Comparison of ENCODE assay signal across 27 cellular contexts in the genomic region with DNA sequence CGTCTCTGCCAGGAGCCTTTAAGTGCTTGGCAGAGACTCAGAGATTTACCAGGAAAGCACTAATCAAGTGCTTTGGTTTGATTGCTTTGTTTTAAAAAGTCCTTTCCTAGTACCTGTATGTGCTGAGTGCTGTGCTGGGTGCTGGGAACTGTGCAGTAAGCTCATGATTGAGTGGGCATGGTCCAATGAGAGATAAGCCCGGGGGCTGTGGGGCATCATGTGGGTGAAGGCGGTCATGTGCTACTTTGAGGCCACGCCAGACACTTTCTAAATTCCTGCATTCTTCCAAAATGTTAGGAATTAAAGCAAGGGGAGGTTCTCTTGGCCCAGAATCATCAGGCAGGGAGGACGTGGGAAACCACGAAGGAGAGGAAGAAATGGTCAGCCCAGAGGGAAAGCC.
DNase-seq lines count a peak whose midpoint lies in the region; ATAC-seq and TF ChIP-seq lines count a peak whose summit lies in the region.
"Had no signal": no experiment of that assay in that cellular context is flagged by ENCODE, and none has a peak within 500 bp of the region (broad histone marks: within the 10 kb centered on the region; RNA-seq: fewer than 3 reads in every experiment).

No MANE protein-coding gene starts in this region.

- no peak overlapping the region for H4K91ac ChIP-seq in mesenchymal stem cell (ENCODE audit: low read length)

- no peak overlapping the region for H3K4me2 ChIP-seq in mesenchymal stem cell (ENCODE audit: low read length, poor library complexity, severe bottlenecking)

- H3K4me1 ChIP-seq in mesenchymal stem cell (ENCODE audit: control insufficient read depth, insufficient read depth, low read depth, low read length): peaks cover 17% of the 10 kb centered on the region
- H3K4me1 ChIP-seq: parathyroid adenoma had no signal

- TF ChIP-seq CTCF in brain (conservative IDR thresholded peaks at IDR 0.05) (no peak), WERI-Rb-1 (IDR thresholded peaks at IDR 0.05; ENCODE audit: low read depth, low read length) (no peak), chondrocyte (IDR thresholded peaks at IDR 0.05) (no peak)

- H3K9me3 ChIP-seq in mesenchymal stem cell (ENCODE audit: control insufficient read depth, low read length): no peaks in the 10 kb centered on the region
- H3K9me3 ChIP-seq in WERI-Rb-1 (ENCODE audit: severe bottlenecking): no peaks in the 10 kb centered on the region

- 95% methylated on average over 5 of the region's 6 CpGs for WGBS in mesenchymal stem cell

- no peak overlapping the region for H2BK12ac ChIP-seq in mesenchymal stem cell (ENCODE audit: low read length in 2 of 2)

- H3K36me3 ChIP-seq in mesenchymal stem cell (ENCODE audit: control insufficient read depth in 1 of 2, insufficient read depth in 2 of 2, low read depth in 1 of 2, low read length in 2 of 2): no peaks in the 10 kb centered on the region
- H3K36me3 ChIP-seq in WERI-Rb-1: no peaks in the 10 kb centered on the region

- H3K4me3 ChIP-seq in mesenchymal stem cell (ENCODE audit: insufficient read depth in 1 of 2, low read depth in 1 of 2, low read length in 2 of 2) (no peak overlapping the region), WERI-Rb-1 (ENCODE audit: low read depth, low read length) (no peak overlapping the region)

- H3K4me1 Mint-ChIP-seq in brain: peaks cover 19% of the 10 kb centered on the region
- peaks cover 16% of the 10 kb centered on the region for H3K4me1 Mint-ChIP-seq in chondrocyte (ENCODE audit: low read depth)
- H3K4me1 Mint-ChIP-seq: IgD-negative memory B cell had no signal

- no peak overlapping the region for H2BK120ac ChIP-seq in mesenchymal stem cell (ENCODE audit: low read depth, low read length)

- no peak overlapping the region for H2BK5ac ChIP-seq in mesenchymal stem cell (ENCODE audit: low read depth, low read length, poor library complexity, severe bottlenecking)

- H3K4me3 Mint-ChIP-seq in brain (no peak overlapping the region), chondrocyte (ENCODE audit: unreplicated experiment) (no peak overlapping the region)
- H3K4me3 Mint-ChIP-seq: IgD-negative memory B cell; nephron progenitor cell; stimulated activated naive CD8-positive, alpha-beta T cell treated with anti-CD3 and anti-CD28 coated beads, Interleukin-15, Interleukin-2, amounts not matched to agents 100 ng/mL and 50 ng/mL, for 24 hours; T-helper 2 cell treated with Interferon-gamma antibody and Interleukin-4, amounts not matched to agents 5 μg/mL and 100 μg/mL, for 36 hours; WTC11 had no signal

- no peak overlapping the region for H3K14ac ChIP-seq in mesenchymal stem cell (ENCODE audit: low read length in 2 of 2)

- H3K9me3 Mint-ChIP-seq in brain: peaks cover 0 to 8% (median 0%) of the 10 kb centered on the region in 5 experiments
- H3K9me3 Mint-ChIP-seq in chondrocyte (ENCODE audit: low read depth): no peaks in the 10 kb centered on the region
- H3K9me3 Mint-ChIP-seq: activated naive CD4-positive, alpha-beta T cell treated with anti-CD3 and anti-CD28 coated beads, Interleukin-2, amount 50 U/mL, for 72 hours; nephron progenitor cell; stimulated activated naive CD8-positive, alpha-beta T cell treated with anti-CD3 and anti-CD28 coated beads, Interleukin-15, Interleukin-2, amounts not matched to agents 100 ng/mL and 50 ng/mL, for 24 hours; T-helper 2 cell treated with Interferon-gamma antibody and Interleukin-4, amounts not matched to agents 5 μg/mL and 100 μg/mL, for 36 hours had no signal

- no peak overlapping the region for H3K18ac ChIP-seq in mesenchymal stem cell (ENCODE audit: low read depth in 1 of 2, low read length in 2 of 2)

- no peak overlapping the region for H3K9ac ChIP-seq in mesenchymal stem cell (ENCODE audit: low read length)
- H3K9ac ChIP-seq: parathyroid adenoma had no signal

- no peak overlapping the region for H3K4ac ChIP-seq in mesenchymal stem cell (ENCODE audit: low read depth in 1 of 2, low read length in 2 of 2)

- H3K36me3 Mint-ChIP-seq in brain (no peaks in the 10 kb centered on the region), chondrocyte (ENCODE audit: low read depth) (no peaks in the 10 kb centered on the region)
- H3K36me3 Mint-ChIP-seq: activated naive CD4-positive, alpha-beta T cell treated with anti-CD3 and anti-CD28 coated beads, Interleukin-2, amount 50 U/mL, for 72 hours; IgD-negative memory B cell; WTC11 had no signal

- H2AK5ac ChIP-seq in mesenchymal stem cell (ENCODE audit: low read length, severe bottlenecking): peak overlapping the region; percentile 33

- H3K27ac ChIP-seq in mesenchymal stem cell (ENCODE audit: low read length, poor library complexity, severe bottlenecking): no peak overlapping the region
- no peak overlapping the region for H3K27ac ChIP-seq in WERI-Rb-1
- H3K27ac ChIP-seq: parathyroid adenoma, RWPE1 had no signal

- DNase-seq in DMS79 (lab: John Stamatoyannopoulos, UW) (peak; percentile 76), NCI-H1105 treated with DMSO at 0.1 percent for 48 hours (lab: John Stamatoyannopoulos, UW) (peak; percentile 48), mesenchymal stem cell (no peak), WERI-Rb-1 (no peak), NCI-H1436 treated with DMSO at 0.1 percent for 48 hours (lab: John Stamatoyannopoulos, UW) (no peak), chondrocyte (ENCODE audit: low spot score) (no peak)
- DNase-seq: ACHN; activated CD4-positive, alpha-beta T cell treated with anti-CD3 and anti-CD28 coated beads, Interleukin-2, amount 50 U/mL, for 1 hour; aorta; C1 segment of cervical spinal cord; central memory CD4-positive, alpha-beta T cell; dermis blood vessel endothelial cell; kidney glomerular epithelial cell; NCI-H1417; NCI-H526 treated with DMSO at 0.1 percent for 48 hours; nephron progenitor cell had no signal

- H3K23ac ChIP-seq in mesenchymal stem cell (ENCODE audit: low read length in 2 of 2): no peak overlapping the region

- H3K27me3 ChIP-seq in mesenchymal stem cell (ENCODE audit: control insufficient read depth in 1 of 2, insufficient read depth in 1 of 2, low read length in 2 of 2) (no peaks in the 10 kb centered on the region), WERI-Rb-1 (ENCODE audit: insufficient read depth, low read depth, severe bottlenecking) (no peaks in the 10 kb centered on the region)

- no peaks in the 10 kb centered on the region for H3K79me1 ChIP-seq in mesenchymal stem cell (replicated peaks; ENCODE audit: low read length, poor library complexity, severe bottlenecking)

- no peak overlapping the region for H4K8ac ChIP-seq in mesenchymal stem cell (ENCODE audit: low read length)

- no peak overlapping the region for H2BK15ac ChIP-seq in mesenchymal stem cell (ENCODE audit: low read depth, poor library complexity, severe bottlenecking)

- no peak for ATAC-seq in GM21717 (IDR thresholded peaks at IDR 0.05; ENCODE audit: unreplicated experiment)
- ATAC-seq: activated naive CD4-positive, alpha-beta T cell treated with anti-CD3 and anti-CD28 coated beads, Interleukin-2, amount 50 U/mL, for 72 hours; HCT116; sciatic nerve; WTC11 had no signal

- H2AFZ ChIP-seq in mesenchymal stem cell (ENCODE audit: low read depth, low read length): no peak overlapping the region
- H2AFZ ChIP-seq: parathyroid adenoma had no signal

- H3K27me3 Mint-ChIP-seq in brain: peaks cover 8% of the 10 kb centered on the region
- H3K27me3 Mint-ChIP-seq in chondrocyte (ENCODE audit: low read depth): no peaks in the 10 kb centered on the region
- H3K27me3 Mint-ChIP-seq: IgD-negative memory B cell had no signal

- H3K27ac Mint-ChIP-seq in brain: peak overlapping the region in 3 of 5 experiments; percentile 50 to 84 (median 62)
- H3K27ac Mint-ChIP-seq in chondrocyte (ENCODE audit: unreplicated experiment): no peak overlapping the region
- H3K27ac Mint-ChIP-seq: activated naive CD4-positive, alpha-beta T cell treated with anti-CD3 and anti-CD28 coated beads, Interleukin-2, amount 50 U/mL, for 72 hours; IgD-negative memory B cell; stimulated activated naive CD8-positive, alpha-beta T cell treated with anti-CD3 and anti-CD28 coated beads, Interleukin-15, Interleukin-2, amounts not matched to agents 100 ng/mL and 50 ng/mL, for 24 hours; T-helper 2 cell treated with Interferon-gamma antibody and Interleukin-4, amounts not matched to agents 5 μg/mL and 100 μg/mL, for 36 hours; WTC11 had no signal

Comparison
In these comparisons a context has a peak if more than half of its experiments do, and no peak if none do; other contexts are left out.
1. DNase-seq: peak in DMS79 (single experiment) and NCI-H1105 treated with DMSO at 0.1 percent for 48 hours (single experiment); none in mesenchymal stem cell (single experiment), WERI-Rb-1 (single experiment), NCI-H1436 treated with DMSO at 0.1 percent for 48 hours (single experiment) and chondrocyte (single experiment).